In the genomic region with DNA sequence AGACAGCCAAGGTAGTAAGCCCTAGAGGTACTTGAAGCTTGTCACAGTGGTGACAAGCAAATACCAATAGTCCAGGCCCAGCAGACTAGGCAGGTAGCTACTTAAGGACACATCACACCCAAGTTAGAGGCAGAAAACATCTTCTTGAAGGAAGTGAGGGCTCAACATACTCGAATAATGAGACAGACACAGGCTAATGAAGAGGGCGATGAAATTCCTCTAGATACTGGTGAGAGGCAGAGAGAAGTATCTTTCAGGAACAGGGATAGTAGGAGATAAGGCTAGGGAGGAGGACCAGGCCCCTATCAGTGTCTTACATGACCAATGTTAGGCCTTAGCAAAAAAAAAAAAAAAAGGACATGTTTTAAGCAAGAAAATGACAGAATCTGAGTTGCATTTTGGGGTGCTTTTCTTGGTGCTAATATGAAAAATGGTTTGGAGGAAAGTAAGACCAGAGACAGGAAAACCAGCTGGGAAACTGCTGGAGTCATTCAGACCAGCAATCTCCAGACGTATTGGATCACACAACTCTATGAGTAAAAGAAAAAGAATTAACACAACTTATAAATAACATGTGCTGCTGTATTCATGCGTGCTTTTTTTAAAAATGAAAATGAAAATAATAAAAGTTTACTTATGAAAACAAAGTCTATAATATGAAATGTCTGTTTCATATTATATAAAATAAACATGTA, we compare ENCODE assay signal across 15 cellular contexts. TPM values are rescaled to one million over a fixed set of nuclear protein-coding genes. Genes with fewer than 3 reads are reported as not detected.
A peak's percentile ranks its signal among the peaks of the same experiment; 100 is the strongest.
DNase-seq lines count a peak whose midpoint lies in the region; TF ChIP-seq lines count a peak whose summit lies in the region.
"Had no signal": no experiment of that assay in that cellular context is flagged by ENCODE, and none has a peak within 500 bp of the region (broad histone marks: within the 10 kb centered on the region; RNA-seq: fewer than 3 reads in every experiment).

No MANE protein-coding gene starts in this region.

- peaks cover 53% of the 10 kb centered on the region for H3K27me3 ChIP-seq in cardiac muscle cell

- intact Hi-C loops in cardiac septum (cut with DNase I) = no loop called here

- no peak overlapping the region for H3K4me3 ChIP-seq in cardiac muscle cell
- no peak overlapping the region for H3K4me3 ChIP-seq in coronary artery

- no peaks in the 10 kb centered on the region for H3K36me3 ChIP-seq in cardiac muscle cell

- peaks cover 18% of the 10 kb centered on the region for H3K4me1 ChIP-seq in cardiac muscle cell (ENCODE audit: low read depth)

- peak overlapping the region; percentile 17 for H3K27ac ChIP-seq in cardiac muscle cell
- H3K27ac ChIP-seq in coronary artery = peak overlapping the region; percentile 12 to 79
- H3K27ac ChIP-seq: HL-60 had no signal

- H3K9me3 ChIP-seq in cardiac muscle cell (ENCODE audit: low read depth) = no peaks in the 10 kb centered on the region

- DNase-seq in cardiac muscle cell (ENCODE audit: low read depth in 1 of 2, low spot score in 1 of 2) (peak in 1 of 2 donors; percentile 25), cardiac septum (ENCODE audit: low spot score) (no peak), coronary artery (ENCODE audit: low spot score) (no peak), kidney tubule cell (ENCODE audit: low spot score) (peak; percentile 23), NCI-H1105 treated with DMSO at 0.1 percent for 48 hours (lab: John Stamatoyannopoulos, UW) (no peak), globus pallidus (ENCODE audit: low spot score) (no peak)
- DNase-seq in activated naive CD4-positive, alpha-beta T cell treated with Interleukin-2 at 50 U/mL for 16 hours = no peak
- no peak for DNase-seq in activated CD8-positive, alpha-beta memory T cell treated with anti-CD3 and anti-CD28 coated beads, Interleukin-2, amount 50 U/mL, for 48 hours
- DNase-seq: activated CD4-positive, alpha-beta T cell treated with anti-CD3 and anti-CD28 coated beads, Interleukin-2, amount 50 U/mL, for 4 hours; effector CD4-positive, alpha-beta T cell; glutamatergic neuron; H9; NCI-H187; NCI-H774 had no signal

- no peak for TF ChIP-seq CTCF in cardiac muscle cell (IDR thresholded peaks at IDR 0.05; ENCODE audit: low read depth, low read length)
- no peak for TF ChIP-seq CTCF in coronary artery (IDR thresholded peaks at IDR 0.05)

RNA-seq across cellular contexts. Expression of a gene that starts 37.7 kb away (rescaled TPM):
- total RNA-seq in cardiac muscle cell = 12.0 and 33.5 TPM in 2 replicates
- 19.6 and 30.6 TPM in 2 replicates for polyA plus RNA-seq in cardiac muscle cell
- 15.0 TPM for total RNA-seq in cardiac septum
